ENCODE assay signal across 8 cellular contexts in genomic region chr4:102263024-102263787, GRCh38.
DNase-seq lines count a peak whose midpoint lies in the region; ATAC-seq and TF ChIP-seq lines count a peak whose summit lies in the region.

No MANE protein-coding gene starts in this region.

- H3K4me3 ChIP-seq in WI38 (ENCODE audit: low read depth, low read length): no peak overlapping the region

- H3K27ac Mint-ChIP-seq in stimulated activated naive CD8-positive, alpha-beta T cell treated with anti-CD3 and anti-CD28 coated beads, Interleukin-15, amount 100 ng/mL, for 72 hours: no peak overlapping the region

- in situ Hi-C loops in Caki2 (cut with HindIII; ENCODE audit: low pct_unique_long_range_greater_than_20kb, low sequenced_read_pairs): no loop called here

- H3K9me3 Mint-ChIP-seq in stimulated activated naive CD8-positive, alpha-beta T cell treated with anti-CD3 and anti-CD28 coated beads, Interleukin-15, amount 100 ng/mL, for 72 hours: no peaks in the 10 kb centered on the region

- ATAC-seq in GM18519 (IDR thresholded peaks at IDR 0.05; ENCODE audit: low FRiP score, unreplicated experiment) (peak; percentile 99), HG02840 (IDR thresholded peaks at IDR 0.05; ENCODE audit: low FRiP score, unreplicated experiment) (peak; percentile 69)
- ATAC-seq in stimulated activated naive CD8-positive, alpha-beta T cell treated with anti-CD3 and anti-CD28 coated beads, Interleukin-15, amount 100 ng/mL, for 72 hours: peak; percentile 95

- TF ChIP-seq CTCF in WI38 (IDR thresholded peaks at IDR 0.05; ENCODE audit: low read depth, low read length): peak; percentile 26; the same call in 1 of the 2 replicates

- H3K4me3 Mint-ChIP-seq in stimulated activated naive CD8-positive, alpha-beta T cell treated with anti-CD3 and anti-CD28 coated beads, Interleukin-15, amount 100 ng/mL, for 72 hours: no peak overlapping the region

- H3K4me1 Mint-ChIP-seq in stimulated activated naive CD8-positive, alpha-beta T cell treated with anti-CD3 and anti-CD28 coated beads, Interleukin-15, amount 100 ng/mL, for 72 hours: peaks cover 6% of the 10 kb centered on the region

- H3K27me3 Mint-ChIP-seq in stimulated activated naive CD8-positive, alpha-beta T cell treated with anti-CD3 and anti-CD28 coated beads, Interleukin-15, amount 100 ng/mL, for 72 hours: no peaks in the 10 kb centered on the region

- peak; percentile 57 for DNase-seq in Caki2 (ENCODE audit: low read depth)
- DNase-seq in NCI-H146 (lab: John Stamatoyannopoulos, UW): peak; percentile 10
- DNase-seq in glomerular visceral epithelial cell (ENCODE audit: extremely low spot score): peak; percentile 68
- no peak for DNase-seq in stimulated activated naive CD8-positive, alpha-beta T cell treated with anti-CD3 and anti-CD28 coated beads, Interleukin-15, amount 100 ng/mL, for 72 hours
- no peak for DNase-seq in activated CD4-positive, alpha-beta T cell treated with anti-CD3 and anti-CD28 coated beads, Interleukin-2, amount 50 U/mL, for 48 hours

Comparison
In these comparisons a context has a peak if more than half of its experiments do, and no peak if none do; other contexts are left out.
1. DNase-seq: peak in Caki2 (single experiment), NCI-H146 (single experiment) and glomerular visceral epithelial cell (single experiment); none in stimulated activated naive CD8-positive, alpha-beta T cell treated with anti-CD3 and anti-CD28 coated beads, Interleukin-15, amount 100 ng/mL, for 72 hours (0 of 2) and activated CD4-positive, alpha-beta T cell treated with anti-CD3 and anti-CD28 coated beads, Interleukin-2, amount 50 U/mL, for 48 hours (0 of 2).
2. Peak in every context shown above with its lines, with median percentiles within 50 percentile points of each other: ATAC-seq.